12 cellular contexts compared by ENCODE assay signal in genomic region chr9:118529210-118529609, GRCh38.
A peak's percentile ranks its signal among the peaks of the same experiment; 100 is the strongest.
DNase-seq lines count a peak whose midpoint lies in the region; ATAC-seq and TF ChIP-seq lines count a peak whose summit lies in the region.
"Had no signal": no experiment of that assay in that cellular context is flagged by ENCODE, and none has a peak within 500 bp of the region (broad histone marks: within the 10 kb centered on the region; RNA-seq: fewer than 3 reads in every experiment).

No MANE protein-coding gene starts in this region.

- H4K20me1 ChIP-seq in PC-9 (ENCODE audit: insufficient read depth) = no peaks in the 10 kb centered on the region

- no peak for TF ChIP-seq CTCF in PC-9 (conservative IDR thresholded peaks at IDR 0.05)

- H3F3A ChIP-seq in PC-9 (ENCODE audit: insufficient read depth, low read depth) = no peaks in the 10 kb centered on the region

- POLR2A ChIA-PET in PC-9 (lab: Charles Lee; ENCODE audit: unreplicated experiment) = no interaction called here

- H3K27me3 ChIP-seq in PC-9 (ENCODE audit: insufficient read depth, low read depth) = no peaks in the 10 kb centered on the region

- H3K27ac ChIP-seq in PC-9 = no peak overlapping the region

- H3K4me2 ChIP-seq in PC-9 = no peak overlapping the region

- H3K4me1 ChIP-seq in PC-9 (replicated peaks; ENCODE audit: insufficient read depth) = no peaks in the 10 kb centered on the region

- peak; percentile 57 for DNase-seq in DMS53 (lab: John Stamatoyannopoulos, UW)
- peak; percentile 93 for DNase-seq in glomerular endothelial cell (ENCODE audit: extremely low read depth, low read depth, low spot score)
- no peak for DNase-seq in foreskin melanocyte
- DNase-seq in DMS 273 (lab: John Stamatoyannopoulos, UW; ENCODE audit: unreplicated experiment) = no peak
- DNase-seq in cerebellum (ENCODE audit: low spot score) = no peak
- DNase-seq in PC-9 = no peak
- DNase-seq: CD4-positive, CD25-positive, alpha-beta regulatory T cell; stimulated activated CD4-positive, alpha-beta T cell treated with anti-CD3 and anti-CD28 coated beads, Interleukin-12 subunit alpha, Interleukin-12 subunit beta, amount 100 ng/mL, for 4 hours; T1000 had no signal

- H3K36me3 ChIP-seq in PC-9 (ENCODE audit: low read depth) = no peaks in the 10 kb centered on the region

- H3K9me3 ChIP-seq in PC-9 (ENCODE audit: insufficient read depth, low read depth) = 0 out of 2 replicates have a peak, but pooled peaks cover 2% of the 10 kb centered on the region

- ATAC-seq in GM21360 (IDR thresholded peaks at IDR 0.05; ENCODE audit: unreplicated experiment) = peak; percentile 66
- ATAC-seq in HG03521 (IDR thresholded peaks at IDR 0.05; ENCODE audit: unreplicated experiment) = peak; percentile 36
- ATAC-seq: HCT116 had no signal

- no peak overlapping the region for H3K4me3 ChIP-seq in PC-9

- BruUV-seq in PC-9 (replicated peaks; lab: Mats Ljungman, UMichigan) = no TSS peak

- no peak overlapping the region for H2AFZ ChIP-seq in PC-9

- intact Hi-C loops in PC-9 (cut with micrococcal nuclease; ENCODE audit: unreplicated experiment) = loop anchor here (10.0 kb wide), 1 partner anchor 836 kb away; the partner anchor contains the start of gene BRINP1

- no peaks in the 10 kb centered on the region for H3K9me2 ChIP-seq in PC-9 (ENCODE audit: insufficient read depth)

- no peaks in the 10 kb centered on the region for H3K79me2 ChIP-seq in PC-9 (ENCODE audit: low read depth)

- CTCF ChIA-PET in PC-9 (lab: Charles Lee) = no interaction called here

Comparison
In these comparisons a context has a peak if more than half of its experiments do, and no peak if none do; other contexts are left out.
1. DNase-seq: peak in DMS53 (single experiment) and glomerular endothelial cell (single experiment); none in foreskin melanocyte (single experiment), DMS 273 (single experiment), cerebellum (single experiment) and PC-9 (0 of 2).